In genomic region chr3:64023187-64023860, GRCh38 we compare ENCODE assay signal across 8 cellular contexts. TPM values are rescaled to one million over a fixed set of nuclear protein-coding genes. Genes with fewer than 3 reads are reported as not detected.
DNase-seq lines count a peak whose midpoint lies in the region; ATAC-seq, FAIRE-seq and TF ChIP-seq lines count a peak whose summit lies in the region.

Gene PSMD6, minus strand, starts transcription at chr3:64023494. Its CDS starts 75 bp downstream, at chr3:64023419.

- in situ Hi-C loops in HepG2 (cut with HindIII; ENCODE audit: extremely low pct_ligation_motif_present, low pct_unique_long_range_greater_than_20kb), result no loop called here

- no TSS peak for BruUV-seq in HepG2 (replicated peaks; lab: Mats Ljungman, UMichigan)

- peaks cover 29% of the 10 kb centered on the region for H3K79me2 ChIP-seq in HepG2 (ENCODE audit: insufficient read depth, low read length)

- H3K36me3 ChIP-seq in BJ (ENCODE audit: control insufficient read depth, insufficient read depth, low read length) (no peaks in the 10 kb centered on the region), HepG2 (replicated peaks in 1 of 2; ENCODE audit: control insufficient read depth in 1 of 2, insufficient read depth in 2 of 2, low read length in 2 of 2) (peaks cover 0 to 17% of the 10 kb centered on the region in 2 experiments; a peak in 3 of 5 replicates)

- no peak for DNase-seq in BJ (ENCODE audit: low read depth)
- DNase-seq in NCI-H748 (lab: John Stamatoyannopoulos, UW; ENCODE audit: unreplicated experiment), result peak; percentile 82
- DNase-seq in activated CD4-positive, alpha-beta T cell treated with anti-CD3 and anti-CD28 coated beads, Interleukin-2, amount 50 U/mL, for 24 hours (ENCODE audit: low read depth in 1 of 2, low spot score in 1 of 2), result peak; percentile 88 to 96
- DNase-seq in dermis blood vessel endothelial cell, result peak; percentile 91
- DNase-seq in HepG2 (ENCODE audit: low spot score), result peak; percentile 68
- DNase-seq in stimulated activated CD4-positive, alpha-beta T cell treated with anti-CD3 and anti-CD28 coated beads, Interleukin-4, amount 100 ng/mL, for 24 hours, result peak; percentile 95

- peak within 1 kb of the TSS; percentile 94 for H3K4me3 ChIP-seq in BJ (ENCODE audit: low read depth, low read length)
- H3K4me3 ChIP-seq in HepG2 (replicated peaks in 1 of 3; ENCODE audit: insufficient read depth in 1 of 3, low read depth in 2 of 3, low read length in 3 of 3), result peak within 1 kb of the TSS; percentile 86 to 95 (median 90)

- WGBS in HepG2 (ENCODE audit: low lambda C conversion rate), result 5% methylated on average over 22 of the region's 59 CpGs

- TF ChIP-seq POLR2A in GM19099 (IDR thresholded peaks at IDR 0.05; ENCODE audit: extremely low read depth, insufficient read length, low read depth) (peak; percentile 82), HepG2 (IDR thresholded peaks at IDR 0.05; ENCODE audit: insufficient read depth in 1 of 2, low read depth in 2 of 2, low read length in 2 of 2) (peak; percentile 82 to 83)

- peaks cover 3% of the 10 kb centered on the region; the same call in 1 of the 2 replicates for H3K27me3 ChIP-seq in BJ (ENCODE audit: control insufficient read depth, insufficient read depth, low read length)
- H3K27me3 ChIP-seq in HepG2 (ENCODE audit: control insufficient read depth in 1 of 2, insufficient read depth in 2 of 2, low read length in 2 of 2), result no peaks in the 10 kb centered on the region

- intact Hi-C loops in HepG2 (cut with micrococcal nuclease; ENCODE audit: unreplicated experiment), result loop anchor here (5.0 kb wide), 1 partner anchor 61 kb away; no protein-coding TSS in a partner anchor

- FAIRE-seq in HepG2 (lab: Jason Lieb, UNC), result peak; percentile 66

- peak within 1 kb of the TSS; percentile 90 for H2AFZ ChIP-seq in HepG2 (ENCODE audit: low read length)

- H3K9ac ChIP-seq in HepG2 (ENCODE audit: insufficient read depth, low read depth, low read length), result peak within 1 kb of the TSS; percentile 93

- TF ChIP-seq CTCF in BJ (IDR thresholded peaks at IDR 0.05; ENCODE audit: insufficient read depth, low read depth, low read length) (peak; percentile 100), HepG2 (CRISPR knock-in tag; IDR thresholded peaks at IDR 0.05) (peak; percentile 99)

- H3K27ac ChIP-seq in HepG2 (ENCODE audit: extremely low read length, insufficient read depth, low read length), result peak within 1 kb of the TSS; percentile 77

- peak within 1 kb of the TSS; percentile 98 for H3K4me2 ChIP-seq in HepG2 (ENCODE audit: low read depth, low read length)

- CTCF ChIA-PET in BJ (lab: Yijun Ruan, JAX) (interaction anchor here (0.6 to 12.5 kb wide), 30 partner anchors 9 to 1426 kb away, joined by 3 to 123 read pairs (median 4); no protein-coding TSS in a partner anchor), HepG2 (lab: Yijun Ruan, JAX; ENCODE audit: low intra/inter-chr PET ratio, low total read pairs) (interaction anchor here (1.2 kb wide), 1 partner anchor 460 kb away, joined by 3 read pairs; no protein-coding TSS in a partner anchor)

- H4K20me1 ChIP-seq in HepG2 (ENCODE audit: insufficient read depth, low read length), result no peaks in the 10 kb centered on the region

- POLR2A ChIA-PET in BJ (lab: Charles Lee), result no interaction called here
- POLR2A ChIA-PET in HepG2 (lab: Yijun Ruan, JAX), result no interaction called here

- TF ChIP-seq RAD21 in HepG2 (CRISPR knock-in tag; IDR thresholded peaks at IDR 0.05), result peak; percentile 67

- peaks cover 29% of the 10 kb centered on the region for H3K4me1 ChIP-seq in HepG2 (ENCODE audit: insufficient read depth, low read length)

- TF ChIP-seq EP300 in HepG2 (IDR thresholded peaks at IDR 0.05; ENCODE audit: low read depth in 2 of 2, low read length in 2 of 2), result 0 out of 4 replicates have a peak, but pooled peaks of 1 of the 2 experiments have one; percentile 19
- TF ChIP-seq EP300 in HepG2 (CRISPR knock-in tag; IDR thresholded peaks at IDR 0.05; ENCODE audit: borderline replicate concordance), result peak; percentile 31; the same call in 1 of the 2 replicates

- peak; percentile 98 for ATAC-seq in HG03432 (IDR thresholded peaks at IDR 0.05; ENCODE audit: unreplicated experiment)
- peak; percentile 97 for ATAC-seq in HepG2

- H3K9me3 ChIP-seq in HepG2 (ENCODE audit: low read length), result no peaks in the 10 kb centered on the region

TF ChIP-seq in HepG2, 621 proteins besides CTCF, POLR2A, EP300 and RAD21 (continues in another document):
- no peak for TF ChIP-seq ZNF569 (CRISPR knock-in tag; IDR thresholded peaks at IDR 0.05; ENCODE audit: borderline replicate concordance)
- TF ChIP-seq SALL2 (CRISPR knock-in tag; IDR thresholded peaks at IDR 0.05), result peak; percentile 94
- peak; percentile 68; the same call in 1 of the 2 replicates for TF ChIP-seq FOXC1 (CRISPR knock-in tag; IDR thresholded peaks at IDR 0.05; ENCODE audit: borderline replicate concordance)
- 0 out of 2 replicates have a peak, but pooled peaks have one; percentile 13 for TF ChIP-seq MIXL1 (CRISPR knock-in tag; IDR thresholded peaks at IDR 0.05)
- 0 out of 2 replicates have a peak, but pooled peaks have one; percentile 61 for TF ChIP-seq CHCHD3 (CRISPR knock-in tag; IDR thresholded peaks at IDR 0.05)
- peak; percentile 68; the same call in 1 of the 2 replicates for TF ChIP-seq ZNF703 (CRISPR knock-in tag; IDR thresholded peaks at IDR 0.05; ENCODE audit: borderline replicate concordance)
- peak; percentile 68; the same call in 1 of the 2 replicates for TF ChIP-seq MED13 (CRISPR knock-in tag; IDR thresholded peaks at IDR 0.05)
- peak; percentile 95 for TF ChIP-seq ZNF788 (CRISPR knock-in tag; IDR thresholded peaks at IDR 0.05; ENCODE audit: borderline replicate concordance)
- TF ChIP-seq ZNF691 (CRISPR knock-in tag; IDR thresholded peaks at IDR 0.05; ENCODE audit: borderline replicate concordance, low read depth), result peak; percentile 92; the same call in 1 of the 2 replicates
- TF ChIP-seq ESRRA (CRISPR knock-in tag; IDR thresholded peaks at IDR 0.05; ENCODE audit: low read depth), result peak; percentile 47; the same call in 1 of the 2 replicates
- TF ChIP-seq HCFC1 (IDR thresholded peaks at IDR 0.05; ENCODE audit: low read depth, low read length), result peak; percentile 59; the same call in 1 of the 2 replicates
- TF ChIP-seq POLR2G (IDR thresholded peaks at IDR 0.05; ENCODE audit: low read depth, low read length), result peak; percentile 82
- no peak for TF ChIP-seq HNRNPH1 (optimal IDR thresholded peaks at IDR 0.05; ENCODE audit: low read depth, low read length)

RNA-seq across cellular contexts. Expression of gene PSMD6, which starts in this region (rescaled TPM):
- 47.8 and 54.5 TPM in 2 replicates for polyA plus RNA-seq in BJ (2011; rRNA removed)
- polyA minus RNA-seq in BJ (2011; rRNA and poly(A)+ RNA removed), result 16.9 and 19.7 TPM in 2 replicates
- total RNA-seq in dermis blood vessel endothelial cell, result 90.2 and 121 TPM in 2 replicates
- total RNA-seq in HepG2 (2016; rRNA removed; fragmentation: Illumina TruSeq; extraction: Trizol), result 117 and 169 TPM in 2 replicates
- 28.9 and 32.9 TPM in 2 replicates for total RNA-seq in HepG2 (2016; cell fraction: cytosol; rRNA removed; fragmentation: Illumina TruSeq; extraction: Trizol; ENCODE audit: low read depth)
- 117 and 163 TPM in 2 replicates for total RNA-seq in HepG2 (2016; cell fraction: insoluble cytoplasmic fraction; rRNA removed; fragmentation: Illumina TruSeq; extraction: Trizol)
- 33.9 and 40.8 TPM in 2 replicates for total RNA-seq in HepG2 (2016; cell fraction: membrane; rRNA removed; fragmentation: Illumina TruSeq; extraction: Trizol)
- 62.8 and 65.3 TPM in 2 replicates for total RNA-seq in HepG2 (2016; cell fraction: nucleus; rRNA removed; fragmentation: Illumina TruSeq; extraction: Trizol)
- polyA plus RNA-seq in HepG2 (2011; rRNA removed), result 31.1 and 36.8 TPM in 2 replicates
- 22.6 and 25.6 TPM in 2 replicates for polyA plus RNA-seq in HepG2 (2011; cell fraction: cytosol; rRNA removed)
- 36.5 and 41.5 TPM in 2 replicates for polyA plus RNA-seq in HepG2 (2011; cell fraction: nucleus; rRNA removed)
- 52.7 and 65.4 TPM in 2 replicates for polyA plus RNA-seq in HepG2 (2012)
- polyA plus RNA-seq in HepG2 (2016; cell fraction: cytosol; fragmentation: Illumina TruSeq; extraction: Trizol; ENCODE audit: low read depth), result 21.9 and 22.5 TPM in 2 replicates
- 148 and 154 TPM in 2 replicates for polyA plus RNA-seq in HepG2 (2016; cell fraction: insoluble cytoplasmic fraction; fragmentation: Illumina TruSeq; extraction: Trizol; ENCODE audit: low read depth)
- polyA plus RNA-seq in HepG2 (2016; cell fraction: membrane; fragmentation: Illumina TruSeq; extraction: Trizol; ENCODE audit: low read depth), result 23.8 and 24.7 TPM in 2 replicates
- 69.9 and 70.7 TPM in 2 replicates for polyA plus RNA-seq in HepG2 (2016; cell fraction: nucleus; fragmentation: Illumina TruSeq; extraction: Trizol; ENCODE audit: insufficient read depth, low read depth)
- 17.4 and 28.2 TPM in 2 replicates for polyA minus RNA-seq in HepG2 (2011; rRNA and poly(A)+ RNA removed; ENCODE audit: low replicate concordance)
- 21.1 and 22.2 TPM in 2 replicates for polyA minus RNA-seq in HepG2 (2011; cell fraction: cytosol; rRNA and poly(A)+ RNA removed)
- polyA minus RNA-seq in HepG2 (2011; cell fraction: nucleus; rRNA and poly(A)+ RNA removed), result 76.8 and 80.5 TPM in 2 replicates
